ENCODE assay signal across 1 cellular context in genomic region chr5:177319913-177320588, GRCh38.
TF ChIP-seq lines count a peak whose summit lies in the region.

No MANE protein-coding gene starts in this region.

TF ChIP-seq in GM23338, 12 proteins besides CTCF, POLR2A, EP300 and RAD21 (continued from another document):
- TF ChIP-seq ZNF462 (CRISPR knock-in tag; IDR thresholded peaks at IDR 0.05) (no peak), NANOG (IDR thresholded peaks at IDR 0.05; ENCODE audit: borderline replicate concordance) (no peak), REST (IDR thresholded peaks at IDR 0.05; ENCODE audit: unreplicated experiment) (no peak)
TF ChIP-seq in GM23338: peak in this region for 0.
